In the genomic region with DNA sequence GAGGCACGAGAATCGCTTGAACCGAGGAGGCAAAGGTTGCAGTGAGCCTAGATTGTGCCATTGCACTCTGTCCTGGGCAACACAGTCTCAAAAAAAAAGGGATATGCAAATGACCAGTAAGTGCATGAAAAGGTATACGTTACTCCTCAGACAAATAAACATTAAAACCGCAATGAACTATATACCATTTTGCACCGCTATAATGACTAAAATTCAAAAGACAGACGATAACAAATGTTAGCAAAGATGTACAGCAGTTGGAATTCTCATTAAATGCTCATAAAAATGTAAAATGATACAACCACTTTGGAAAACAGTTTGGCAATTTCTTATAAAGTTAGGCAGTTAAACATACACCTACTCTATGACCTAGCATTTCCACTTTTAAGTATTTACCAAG, we compare ENCODE assay signal across 18 cellular contexts.
DNase-seq lines count a peak whose midpoint lies in the region; TF ChIP-seq lines count a peak whose summit lies in the region.
"Had no signal": no experiment of that assay in that cellular context is flagged by ENCODE, and none has a peak within 500 bp of the region (broad histone marks: within the 10 kb centered on the region; RNA-seq: fewer than 3 reads in every experiment).

No MANE protein-coding gene starts in this region.

- H4K20me1 ChIP-seq in BLaER1 (peaks cover 16% of the 10 kb centered on the region), OCI-LY7 (ENCODE audit: insufficient read depth, low read length) (no peaks in the 10 kb centered on the region)

- no peak for DNase-seq in OCI-LY7 (ENCODE audit: low spot score)
- no peak for DNase-seq in iPS-NIHi7 (ENCODE audit: extremely low spot score)
- no peak for DNase-seq in RWPE1 (ENCODE audit: low spot score)
- no peak for DNase-seq in activated gamma-delta T cell (lab: John Stamatoyannopoulos, UW)
- DNase-seq: C1 segment of cervical spinal cord; CD4-positive, alpha-beta memory T cell; COR-L47; DMS153; DND-41; EL; GDM1; GM23248; H7; HCEC 1CT had no signal

- H3K79me2 ChIP-seq in OCI-LY7 (ENCODE audit: insufficient read depth, low read depth, low read length), result peaks cover 45% of the 10 kb centered on the region; the same call in 1 of the 2 replicates

- no peak overlapping the region for H2AFZ ChIP-seq in OCI-LY7 (ENCODE audit: low read length)
- H2AFZ ChIP-seq: GM23248 had no signal

- H3K27ac ChIP-seq in BLaER1 (peak overlapping the region; percentile 94), HEK293 (ENCODE audit: extremely low read depth, low read depth, low read length) (no peak overlapping the region), OCI-LY7 (ENCODE audit: low read depth, low read length, poor library complexity, severe bottlenecking) (peak overlapping the region; percentile 100), RWPE1 (no peak overlapping the region)
- H3K27ac ChIP-seq: 22Rv1, GM23248 had no signal

- H3K27me3 ChIP-seq in BLaER1, result no peaks in the 10 kb centered on the region

- no peak overlapping the region; the same call in 1 of the 2 replicates for H3K9ac ChIP-seq in BLaER1
- H3K9ac ChIP-seq: GM23248 had no signal

- H3K4me1 ChIP-seq in BLaER1 (peaks cover 89% of the 10 kb centered on the region), HEK293 (ENCODE audit: control insufficient read depth, insufficient read depth, low read length) (no peaks in the 10 kb centered on the region), OCI-LY7 (ENCODE audit: insufficient read depth, low read length, poor library complexity, severe bottlenecking) (peaks cover 72% of the 10 kb centered on the region)

- CTCF ChIA-PET in HEK293 (lab: Yijun Ruan, JAX), result no interaction called here
- CTCF ChIA-PET in OCI-LY7 (lab: Charles Lee; ENCODE audit: unreplicated experiment), result no interaction called here
- CTCF ChIA-PET in RWPE1 (lab: Yijun Ruan, JAX), result no interaction called here

- POLR2A ChIA-PET in HEK293 (lab: Yijun Ruan, JAX) (no interaction called here), OCI-LY7 (lab: Charles Lee) (interaction anchor here (1.3 to 8.8 kb wide), 6 partner anchors 8 to 23 kb away, joined by 4 to 146 read pairs (median 12); no protein-coding TSS in a partner anchor), RWPE1 (lab: Yijun Ruan, JAX; ENCODE audit: low non-redundant PET) (no interaction called here)

- intact Hi-C loops in OCI-LY7 (cut with micrococcal nuclease; ENCODE audit: unreplicated experiment), result no loop called here

- no peaks in the 10 kb centered on the region for H3K9me2 ChIP-seq in OCI-LY7 (ENCODE audit: insufficient read depth, low read length)

- peaks cover 93% of the 10 kb centered on the region for H3K36me3 ChIP-seq in BLaER1
- no peaks in the 10 kb centered on the region for H3K36me3 ChIP-seq in HEK293 (ENCODE audit: control insufficient read depth in 2 of 2, insufficient read depth in 1 of 2, low read length in 2 of 2)
- peaks cover 76% of the 10 kb centered on the region for H3K36me3 ChIP-seq in OCI-LY7 (ENCODE audit: insufficient read depth, low read length)

- H3K4me3 ChIP-seq in BLaER1 (no peak overlapping the region), HEK293 (ENCODE audit: low read depth, low read length) (no peak overlapping the region), OCI-LY7 (ENCODE audit: low read depth, low read length, poor library complexity, severe bottlenecking) (peak overlapping the region; percentile 3)
- H3K4me3 ChIP-seq: GM12878, GM23248 had no signal

- H3K9me3 ChIP-seq in BLaER1, result no peaks in the 10 kb centered on the region
- no peaks in the 10 kb centered on the region for H3K9me3 ChIP-seq in HEK293 (ENCODE audit: control insufficient read depth, insufficient read depth, low read depth, low read length)
- H3K9me3 ChIP-seq in OCI-LY7 (ENCODE audit: low read length), result peaks cover 12% of the 10 kb centered on the region; the same call in 1 of the 2 replicates

- peak overlapping the region; percentile 82 for H3K4me2 ChIP-seq in BLaER1
- peak overlapping the region; percentile 38 for H3K4me2 ChIP-seq in OCI-LY7 (ENCODE audit: low read length)

- no TSS peak for BruUV-seq in OCI-LY7 (replicated peaks; lab: Mats Ljungman, UMichigan)

- TF ChIP-seq CTCF in HEK293 (tag by site-specific recombination; IDR thresholded peaks at IDR 0.05) (no peak), OCI-LY7 (conservative IDR thresholded peaks at IDR 0.05; ENCODE audit: low read length) (no peak), RWPE1 (conservative IDR thresholded peaks at IDR 0.05; ENCODE audit: low read depth) (no peak)

TF ChIP-seq in HEK293, 187 proteins besides CTCF, POLR2A, EP300 and RAD21 (continues in another document):
- no peak for TF ChIP-seq ZNF501 (tag by site-specific recombination; IDR thresholded peaks at IDR 0.05)
- TF ChIP-seq ZBTB17 (tag by site-specific recombination; IDR thresholded peaks at IDR 0.05), result no peak
- TF ChIP-seq ZNF776 (tag by site-specific recombination; IDR thresholded peaks at IDR 0.05; ENCODE audit: borderline replicate concordance), result no peak
- no peak for TF ChIP-seq ZNF624 (tag by site-specific recombination; IDR thresholded peaks at IDR 0.05)
- no peak for TF ChIP-seq ZNF223 (tag by site-specific recombination; IDR thresholded peaks at IDR 0.05)
- no peak for TF ChIP-seq SP7 (tag by site-specific recombination; IDR thresholded peaks at IDR 0.05)
- TF ChIP-seq, protein P1, sequence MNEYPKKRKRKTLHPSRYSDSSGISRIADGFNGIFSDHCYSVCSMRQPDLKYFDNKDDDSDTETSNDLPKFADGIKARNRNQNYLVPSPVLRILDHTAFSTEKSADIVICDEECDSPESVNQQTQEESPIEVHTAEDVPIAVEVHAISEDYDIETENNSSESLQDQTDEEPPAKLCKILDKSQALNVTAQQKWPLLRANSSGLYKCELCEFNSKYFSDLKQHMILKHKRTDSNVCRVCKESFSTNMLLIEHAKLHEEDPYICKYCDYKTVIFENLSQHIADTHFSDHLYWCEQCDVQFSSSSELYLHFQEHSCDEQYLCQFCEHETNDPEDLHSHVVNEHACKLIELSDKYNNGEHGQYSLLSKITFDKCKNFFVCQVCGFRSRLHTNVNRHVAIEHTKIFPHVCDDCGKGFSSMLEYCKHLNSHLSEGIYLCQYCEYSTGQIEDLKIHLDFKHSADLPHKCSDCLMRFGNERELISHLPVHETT (tag by site-specific recombination; IDR thresholded peaks at IDR 0.05), result no peak
- TF ChIP-seq ZNF214 (tag by site-specific recombination; IDR thresholded peaks at IDR 0.05; ENCODE audit: borderline replicate concordance), result no peak
- no peak for TF ChIP-seq ZNF121 (tag by site-specific recombination; IDR thresholded peaks at IDR 0.05)
- TF ChIP-seq BCL11B (tag by site-specific recombination; IDR thresholded peaks at IDR 0.05; ENCODE audit: low read depth), result no peak
- TF ChIP-seq, protein P2, sequence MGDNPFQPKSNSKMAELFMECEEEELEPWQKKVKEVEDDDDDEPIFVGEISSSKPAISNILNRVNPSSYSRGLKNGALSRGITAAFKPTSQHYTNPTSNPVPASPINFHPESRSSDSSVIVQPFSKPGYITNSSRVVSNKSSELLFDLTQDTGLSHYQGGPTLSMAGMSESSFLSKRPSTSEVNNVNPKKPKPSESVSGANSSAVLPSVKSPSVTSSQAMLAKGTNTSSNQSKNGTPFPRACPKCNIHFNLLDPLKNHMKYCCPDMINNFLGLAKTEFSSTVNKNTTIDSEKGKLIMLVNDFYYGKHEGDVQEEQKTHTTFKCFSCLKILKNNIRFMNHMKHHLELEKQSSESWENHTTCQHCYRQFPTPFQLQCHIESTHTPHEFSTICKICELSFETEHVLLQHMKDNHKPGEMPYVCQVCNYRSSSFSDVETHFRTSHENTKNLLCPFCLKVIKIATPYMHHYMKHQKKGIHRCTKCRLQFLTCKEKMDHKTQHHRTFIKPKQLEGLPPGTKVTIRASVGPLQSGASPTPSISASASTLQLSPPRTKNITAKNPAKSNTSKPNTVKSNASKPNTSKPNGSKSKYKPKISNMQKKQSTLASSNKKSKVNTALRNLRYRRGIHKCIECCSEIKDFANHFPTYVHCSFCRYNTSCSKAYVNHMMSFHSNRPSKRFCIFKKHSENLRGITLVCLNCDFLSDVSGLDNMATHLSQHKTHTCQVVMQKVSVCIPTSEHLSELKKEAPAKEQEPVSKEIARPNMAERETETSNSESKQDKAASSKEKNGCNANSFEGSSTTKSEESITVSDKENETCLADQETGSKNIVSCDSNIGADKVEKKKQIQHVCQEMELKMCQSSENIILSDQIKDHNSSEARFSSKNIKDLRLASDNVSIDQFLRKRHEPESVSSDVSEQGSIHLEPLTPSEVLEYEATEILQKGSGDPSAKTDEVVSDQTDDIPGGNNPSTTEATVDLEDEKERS (tag by site-specific recombination; IDR thresholded peaks at IDR 0.05), result no peak
- TF ChIP-seq, protein P3, sequence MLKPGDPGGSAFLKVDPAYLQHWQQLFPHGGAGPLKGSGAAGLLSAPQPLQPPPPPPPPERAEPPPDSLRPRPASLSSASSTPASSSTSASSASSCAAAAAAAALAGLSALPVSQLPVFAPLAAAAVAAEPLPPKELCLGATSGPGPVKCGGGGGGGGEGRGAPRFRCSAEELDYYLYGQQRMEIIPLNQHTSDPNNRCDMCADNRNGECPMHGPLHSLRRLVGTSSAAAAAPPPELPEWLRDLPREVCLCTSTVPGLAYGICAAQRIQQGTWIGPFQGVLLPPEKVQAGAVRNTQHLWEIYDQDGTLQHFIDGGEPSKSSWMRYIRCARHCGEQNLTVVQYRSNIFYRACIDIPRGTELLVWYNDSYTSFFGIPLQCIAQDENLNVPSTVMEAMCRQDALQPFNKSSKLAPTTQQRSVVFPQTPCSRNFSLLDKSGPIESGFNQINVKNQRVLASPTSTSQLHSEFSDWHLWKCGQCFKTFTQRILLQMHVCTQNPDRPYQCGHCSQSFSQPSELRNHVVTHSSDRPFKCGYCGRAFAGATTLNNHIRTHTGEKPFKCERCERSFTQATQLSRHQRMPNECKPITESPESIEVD (tag by site-specific recombination; IDR thresholded peaks at IDR 0.05), result peak; percentile 79

Comparison
In these comparisons a context has a peak if more than half of its experiments do, and no peak if none do; other contexts are left out.
1. H3K27ac ChIP-seq: peak in BLaER1 (single experiment) and OCI-LY7 (single experiment); none in HEK293 (single experiment) and RWPE1 (single experiment).